1 cellular context compared by ENCODE assay signal in the genomic region with DNA sequence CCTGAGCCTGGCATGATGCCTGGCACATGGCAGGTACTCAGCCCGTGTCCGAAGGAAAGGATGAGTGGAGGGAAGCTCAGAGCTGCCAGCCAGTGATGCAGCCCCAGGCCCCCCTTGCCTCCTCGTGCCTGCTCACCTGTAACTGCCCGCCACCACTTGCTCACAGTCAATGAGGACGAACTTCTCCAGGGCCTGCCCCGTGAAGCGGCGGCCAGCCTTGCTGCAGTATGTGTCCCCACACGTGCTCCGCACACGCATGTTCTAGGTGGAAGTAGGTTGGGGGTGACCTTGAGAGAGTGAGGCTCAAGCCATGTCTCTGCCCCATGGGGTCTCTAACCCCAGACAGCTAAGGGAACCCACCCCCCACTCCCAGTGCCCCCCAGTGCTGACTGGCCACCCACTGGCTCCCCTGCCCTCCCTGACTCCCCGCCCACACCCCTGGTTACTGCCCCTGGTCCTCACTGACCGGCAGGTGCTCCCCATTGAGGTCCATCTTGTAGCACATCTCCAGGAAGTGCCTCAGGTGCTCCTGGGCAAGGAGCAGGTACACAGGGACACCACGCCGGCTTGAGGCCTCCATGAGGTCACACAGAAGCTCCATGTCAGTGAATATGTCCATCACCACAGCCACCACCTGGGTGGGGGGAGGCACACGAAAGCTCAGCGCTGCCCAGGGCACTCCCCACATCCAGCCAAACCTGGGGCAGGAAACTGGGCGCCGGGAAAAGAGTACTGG.
TF ChIP-seq lines count a peak whose summit lies in the region.

No MANE protein-coding gene starts in this region.

TF ChIP-seq in HepG2, 621 proteins besides CTCF, POLR2A, EP300 and RAD21 (continued from another document):
- no peak for TF ChIP-seq IRF1 (CRISPR knock-in tag; IDR thresholded peaks at IDR 0.05; ENCODE audit: low read depth)
- TF ChIP-seq ZNF766 (CRISPR knock-in tag; IDR thresholded peaks at IDR 0.05; ENCODE audit: borderline replicate concordance) = no peak
- no peak for TF ChIP-seq MED1 (CRISPR knock-in tag; IDR thresholded peaks at IDR 0.05)
- no peak for TF ChIP-seq HMGA1 (CRISPR knock-in tag; conservative IDR thresholded peaks at IDR 0.05)
- no peak for TF ChIP-seq ZNF333 (CRISPR knock-in tag; IDR thresholded peaks at IDR 0.05; ENCODE audit: borderline replicate concordance)
- TF ChIP-seq TGIF2 (CRISPR knock-in tag; IDR thresholded peaks at IDR 0.05) = no peak
